In the genomic region with DNA sequence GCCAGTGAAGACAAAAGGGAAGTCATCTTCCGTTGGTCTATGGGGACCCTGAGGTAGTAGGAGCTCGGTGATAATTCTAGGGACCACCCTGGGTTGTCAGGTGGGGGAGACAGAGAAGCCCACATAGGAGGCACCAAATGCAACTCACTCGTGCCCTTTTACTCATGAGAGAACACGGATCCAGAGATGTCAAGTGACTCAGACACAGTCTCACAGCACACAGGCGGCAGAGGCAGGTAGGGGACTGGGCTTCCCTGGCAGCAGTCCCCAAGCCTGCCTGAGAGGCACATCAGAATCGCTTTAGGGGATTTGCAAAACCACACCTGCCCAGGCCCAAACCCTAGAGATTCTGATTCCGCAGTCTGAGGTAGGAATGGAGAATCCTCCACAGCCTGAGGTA, we compare ENCODE assay signal across 1 cellular context.
TF ChIP-seq lines count a peak whose summit lies in the region.

No MANE protein-coding gene starts in this region.

TF ChIP-seq in GM12878, 131 proteins besides CTCF, POLR2A, EP300 and RAD21 (continued from another document):
- TF ChIP-seq, protein P1, sequence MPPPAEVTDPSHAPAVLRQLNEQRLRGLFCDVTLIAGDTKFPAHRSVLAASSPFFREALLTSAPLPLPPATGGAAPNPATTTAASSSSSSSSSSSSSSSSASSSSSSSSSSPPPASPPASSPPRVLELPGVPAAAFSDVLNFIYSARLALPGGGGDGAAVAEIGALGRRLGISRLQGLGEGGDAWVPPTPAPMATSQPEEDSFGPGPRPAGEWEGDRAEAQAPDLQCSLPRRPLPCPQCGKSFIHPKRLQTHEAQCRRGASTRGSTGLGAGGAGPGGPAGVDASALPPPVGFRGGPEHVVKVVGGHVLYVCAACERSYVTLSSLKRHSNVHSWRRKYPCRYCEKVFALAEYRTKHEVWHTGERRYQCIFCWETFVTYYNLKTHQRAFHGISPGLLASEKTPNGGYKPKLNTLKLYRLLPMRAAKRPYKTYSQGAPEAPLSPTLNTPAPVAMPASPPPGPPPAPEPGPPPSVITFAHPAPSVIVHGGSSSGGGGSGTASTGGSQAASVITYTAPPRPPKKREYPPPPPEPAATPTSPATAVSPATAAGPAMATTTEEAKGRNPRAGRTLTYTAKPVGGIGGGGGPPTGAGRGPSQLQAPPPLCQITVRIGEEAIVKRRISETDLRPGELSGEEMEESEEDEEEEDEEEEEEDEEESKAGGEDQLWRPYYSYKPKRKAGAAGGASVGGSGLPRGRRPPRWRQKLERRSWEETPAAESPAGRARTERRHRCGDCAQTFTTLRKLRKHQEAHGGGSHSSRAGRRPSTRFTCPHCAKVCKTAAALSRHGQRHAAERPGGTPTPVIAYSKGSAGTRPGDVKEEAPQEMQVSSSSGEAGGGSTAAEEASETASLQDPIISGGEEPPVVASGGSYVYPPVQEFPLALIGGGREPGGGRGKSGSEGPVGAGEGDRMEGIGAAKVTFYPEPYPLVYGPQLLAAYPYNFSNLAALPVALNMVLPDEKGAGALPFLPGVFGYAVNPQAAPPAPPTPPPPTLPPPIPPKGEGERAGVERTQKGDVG (CRISPR knock-in tag; IDR thresholded peaks at IDR 0.05): no peak
- TF ChIP-seq TCF7 (IDR thresholded peaks at IDR 0.05; ENCODE audit: borderline replicate concordance) (no peak), SPI1 (IDR thresholded peaks at IDR 0.05; ENCODE audit: borderline replicate concordance, insufficient read depth, low read depth, low read length) (peak; percentile 7; the same call in 1 of the 2 replicates), SIN3A (IDR thresholded peaks at IDR 0.05; ENCODE audit: low read depth, low read length) (0 out of 2 replicates have a peak, but pooled peaks have one; percentile 15), NBN (IDR thresholded peaks at IDR 0.05) (0 out of 2 replicates have a peak, but pooled peaks have one; percentile 16)
- TF ChIP-seq, protein P2, sequence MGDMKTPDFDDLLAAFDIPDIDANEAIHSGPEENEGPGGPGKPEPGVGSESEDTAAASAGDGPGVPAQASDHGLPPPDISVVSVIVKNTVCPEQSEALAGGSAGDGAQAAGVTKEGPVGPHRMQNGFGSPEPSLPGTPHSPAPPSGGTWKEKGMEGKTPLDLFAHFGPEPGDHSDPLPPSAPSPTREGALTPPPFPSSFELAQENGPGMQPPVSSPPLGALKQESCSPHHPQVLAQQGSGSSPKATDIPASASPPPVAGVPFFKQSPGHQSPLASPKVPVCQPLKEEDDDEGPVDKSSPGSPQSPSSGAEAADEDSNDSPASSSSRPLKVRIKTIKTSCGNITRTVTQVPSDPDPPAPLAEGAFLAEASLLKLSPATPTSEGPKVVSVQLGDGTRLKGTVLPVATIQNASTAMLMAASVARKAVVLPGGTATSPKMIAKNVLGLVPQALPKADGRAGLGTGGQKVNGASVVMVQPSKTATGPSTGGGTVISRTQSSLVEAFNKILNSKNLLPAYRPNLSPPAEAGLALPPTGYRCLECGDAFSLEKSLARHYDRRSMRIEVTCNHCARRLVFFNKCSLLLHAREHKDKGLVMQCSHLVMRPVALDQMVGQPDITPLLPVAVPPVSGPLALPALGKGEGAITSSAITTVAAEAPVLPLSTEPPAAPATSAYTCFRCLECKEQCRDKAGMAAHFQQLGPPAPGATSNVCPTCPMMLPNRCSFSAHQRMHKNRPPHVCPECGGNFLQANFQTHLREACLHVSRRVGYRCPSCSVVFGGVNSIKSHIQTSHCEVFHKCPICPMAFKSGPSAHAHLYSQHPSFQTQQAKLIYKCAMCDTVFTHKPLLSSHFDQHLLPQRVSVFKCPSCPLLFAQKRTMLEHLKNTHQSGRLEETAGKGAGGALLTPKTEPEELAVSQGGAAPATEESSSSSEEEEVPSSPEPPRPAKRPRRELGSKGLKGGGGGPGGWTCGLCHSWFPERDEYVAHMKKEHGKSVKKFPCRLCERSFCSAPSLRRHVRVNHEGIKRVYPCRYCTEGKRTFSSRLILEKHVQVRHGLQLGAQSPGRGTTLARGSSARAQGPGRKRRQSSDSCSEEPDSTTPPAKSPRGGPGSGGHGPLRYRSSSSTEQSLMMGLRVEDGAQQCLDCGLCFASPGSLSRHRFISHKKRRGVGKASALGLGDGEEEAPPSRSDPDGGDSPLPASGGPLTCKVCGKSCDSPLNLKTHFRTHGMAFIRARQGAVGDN (IDR thresholded peaks at IDR 0.05): no peak; the same call in 1 of the 2 replicates
